8 cellular contexts compared by ENCODE assay signal in genomic region chr9:111597852-111598729, GRCh38. TPM values are rescaled to one million over a fixed set of nuclear protein-coding genes. Genes with fewer than 3 reads are reported as not detected.
DNase-seq lines count a peak whose midpoint lies in the region; ATAC-seq lines count a peak whose summit lies in the region.

No MANE protein-coding gene starts in this region.

- peaks cover 31% of the 10 kb centered on the region for H3K36me3 ChIP-seq in HAP-1 (replicated peaks)

- peak; percentile 26 to 59 for ATAC-seq in activated CD4-positive, CD25-positive, alpha-beta regulatory T cell treated with anti-CD3 and anti-CD28 coated beads, Interleukin-2, amount 50 U/mL, for 24 hours
- ATAC-seq in left colon (peak; percentile 38), HG02623 (IDR thresholded peaks at IDR 0.05; ENCODE audit: unreplicated experiment) (no peak)

- intact Hi-C loops in left colon (cut with DNase I, micrococcal nuclease), result no loop called here

- no peaks in the 10 kb centered on the region for H3K27me3 ChIP-seq in HAP-1 (ENCODE audit: low read depth)

- H3K9me3 ChIP-seq in HAP-1, result no peaks in the 10 kb centered on the region

- no peaks in the 10 kb centered on the region; the same call in 1 of the 2 replicates for H3K4me1 ChIP-seq in HAP-1

- DNase-seq in DMS53 treated with DMSO at 0.1 percent for 48 hours (lab: John Stamatoyannopoulos, UW; ENCODE audit: unreplicated experiment) (peak; percentile 68), HAP-1 (ENCODE audit: low spot score in 2 of 2) (peak; percentile 63 to 75), NCI-H1694 treated with DMSO at 0.1 percent for 48 hours (lab: John Stamatoyannopoulos, UW) (peak; percentile 30), cerebellum (ENCODE audit: low spot score) (peak; percentile 59), left colon (peak; percentile 55 to 80)
- peak; percentile 63 for DNase-seq in stimulated activated CD4-positive, alpha-beta T cell treated with anti-CD3 and anti-CD28 coated beads, Interleukin-2, amount 100 ng/mL, for 24 hours

- in situ Hi-C loops in HAP-1 (cut with MboI; ENCODE audit: low sequenced_read_pairs), result loop anchor here (10.0 kb wide), 1 partner anchor 97 kb away; no protein-coding TSS in a partner anchor

- peak overlapping the region; percentile 55 for H3K4me3 ChIP-seq in HAP-1

RNA-seq across cellular contexts. Expression of gene PTGR1, which starts 1.4 kb away (rescaled TPM):
- total RNA-seq in cerebellum, result 21.3 TPM
- total RNA-seq in left colon, result 10 to 100 TPM; 44.8 to 49.2 TPM

RNA-seq across cellular contexts. Expression of gene DNAJC25, which starts 33.0 kb away (rescaled TPM):
- total RNA-seq in cerebellum (4.4 TPM), left colon (1 to 10 TPM; 6.9 to 8.7 TPM)
